In the genomic region with DNA sequence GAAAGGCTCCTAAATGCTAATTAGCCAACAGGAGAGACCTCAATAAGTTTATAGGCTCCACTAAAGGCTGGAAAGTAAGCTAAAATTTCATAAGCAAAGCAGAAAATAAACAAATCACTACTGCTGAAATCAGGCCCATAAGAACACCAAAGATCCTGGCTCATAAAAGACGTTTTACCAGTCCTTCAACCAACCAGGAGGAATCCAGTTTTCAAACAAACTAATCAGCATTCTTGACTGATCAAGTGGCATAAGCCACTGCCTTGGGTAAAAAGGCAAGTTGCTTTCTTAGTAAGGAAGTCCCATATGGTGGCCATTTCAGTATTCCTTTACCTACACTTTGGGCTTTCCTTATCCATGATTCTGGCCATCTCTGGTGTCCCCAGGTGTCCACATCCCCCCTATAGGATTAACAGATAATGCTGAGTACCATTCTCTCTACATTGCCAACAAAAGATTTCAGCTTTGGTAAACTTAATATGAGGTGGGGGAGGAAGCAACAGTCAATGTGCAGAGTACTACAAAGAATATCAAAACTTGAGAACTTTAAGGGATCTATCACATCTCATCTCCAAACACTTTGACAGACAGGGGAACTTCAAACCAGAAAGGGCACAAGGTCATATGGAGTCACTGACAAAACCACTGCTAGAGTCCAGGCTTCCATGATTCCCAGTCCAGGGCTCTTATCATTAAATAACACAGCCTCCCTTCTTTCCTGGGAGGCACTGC, we compare ENCODE assay signal across 8 cellular contexts. TPM values are rescaled to one million over a fixed set of nuclear protein-coding genes. Genes with fewer than 3 reads are reported as not detected.
DNase-seq lines count a peak whose midpoint lies in the region; ATAC-seq and TF ChIP-seq lines count a peak whose summit lies in the region.

No MANE protein-coding gene starts in this region.

- no peak overlapping the region for H2AFZ ChIP-seq in MM.1S (ENCODE audit: low read length)
- no peak overlapping the region for H2AFZ ChIP-seq in neural progenitor cell (replicated peaks)

- 56 to 67% methylated on average over 1 of the region's 1 CpG for WGBS in ectodermal cell, 2 experiments

- peaks cover 19% of the 10 kb centered on the region for H3K4me1 Mint-ChIP-seq in neural progenitor cell

- no peaks in the 10 kb centered on the region for H3K36me3 Mint-ChIP-seq in neural progenitor cell

- H3F3A ChIP-seq in MM.1S (ENCODE audit: insufficient read depth, low read length): peaks cover 17% of the 10 kb centered on the region
- H3F3A ChIP-seq in neural progenitor cell (ENCODE audit: low read depth): no peaks in the 10 kb centered on the region

- H3K36me3 ChIP-seq in BLaER1 treated with 17β-estradiol and CSF1 and Interleukin-3, amounts not matched to agents 10 nM and 100 nM: 0 out of 22 replicates have a peak, but pooled peaks cover 0 to under 1% (median 0%) of the 10 kb centered on the region in 11 experiments
- H3K36me3 ChIP-seq in MM.1S (replicated peaks; ENCODE audit: insufficient read depth, low read length) (no peaks in the 10 kb centered on the region), ectodermal cell (ENCODE audit: control insufficient read depth, insufficient read depth, low read length) (no peaks in the 10 kb centered on the region), neural progenitor cell (no peaks in the 10 kb centered on the region)

- TF ChIP-seq CTCF in MM.1S (IDR thresholded peaks at IDR 0.05; ENCODE audit: low read length) (no peak), neural progenitor cell (IDR thresholded peaks at IDR 0.05) (no peak)

- H3K4me2 ChIP-seq in BLaER1 treated with 17β-estradiol and CSF1 and Interleukin-3, amounts not matched to agents 10 nM and 100 nM: peak overlapping the region; percentile 93 to 100 (median 99)
- H3K4me2 ChIP-seq in MM.1S (ENCODE audit: low read depth, low read length): peak overlapping the region; percentile 72
- peak overlapping the region; percentile 89 for H3K4me2 ChIP-seq in neural progenitor cell

- H4K20me1 ChIP-seq in BLaER1 treated with 17β-estradiol and CSF1 and Interleukin-3, amounts not matched to agents 10 nM and 100 nM: peaks cover 8 to 34% (median 25%) of the 10 kb centered on the region in 11 experiments; a peak in 16 of 22 replicates
- H4K20me1 ChIP-seq in MM.1S (ENCODE audit: insufficient read depth, low read length) (no peaks in the 10 kb centered on the region), neural progenitor cell (ENCODE audit: low read depth) (no peaks in the 10 kb centered on the region)

- no peaks in the 10 kb centered on the region for H3K27me3 ChIP-seq in BLaER1 treated with 17β-estradiol and CSF1 and Interleukin-3, amounts not matched to agents 10 nM and 100 nM
- H3K27me3 ChIP-seq in MM.1S (replicated peaks; ENCODE audit: insufficient read depth, low read length) (no peaks in the 10 kb centered on the region), ectodermal cell (ENCODE audit: control insufficient read depth, insufficient read depth, low read length, poor library complexity, severe bottlenecking) (peaks cover 6% of the 10 kb centered on the region), neural progenitor cell (peaks cover 9% of the 10 kb centered on the region)

- H3K9ac ChIP-seq in BLaER1 treated with 17β-estradiol and CSF1 and Interleukin-3, amounts not matched to agents 10 nM and 100 nM: peak overlapping the region; percentile 79 to 89 (median 83); a peak in 20 of 22 replicates
- H3K9ac ChIP-seq in MM.1S (ENCODE audit: low read length) (peak overlapping the region; percentile 64; the same call in 1 of the 2 replicates), neural progenitor cell (no peak overlapping the region)

- ATAC-seq in HG02798 (IDR thresholded peaks at IDR 0.05; ENCODE audit: poor library complexity, unreplicated experiment) (no peak), HG03175 (IDR thresholded peaks at IDR 0.05; ENCODE audit: unreplicated experiment) (no peak)

- H3K27ac ChIP-seq in BLaER1 treated with 17β-estradiol and CSF1 and Interleukin-3, amounts not matched to agents 10 nM and 100 nM: peak overlapping the region in 2 of 11 experiments; percentile 83 to 85; a peak in 1 of 22 replicates
- H3K27ac ChIP-seq in MM.1S (ENCODE audit: low read length) (no peak overlapping the region), ectodermal cell (ENCODE audit: insufficient read depth, low read depth, low read length, poor library complexity, severe bottlenecking) (no peak overlapping the region), neural progenitor cell (no peak overlapping the region)

- H3K27me3 Mint-ChIP-seq in neural progenitor cell (ENCODE audit: insufficient read depth, low read depth): peaks cover 3% of the 10 kb centered on the region

- H3K4me1 ChIP-seq in BLaER1 treated with 17β-estradiol and CSF1 and Interleukin-3, amounts not matched to agents 10 nM and 100 nM: peaks cover 13 to 33% (median 20%) of the 10 kb centered on the region in 10 experiments
- H3K4me1 ChIP-seq in MM.1S (ENCODE audit: low read length): peaks cover 29% of the 10 kb centered on the region
- H3K4me1 ChIP-seq in ectodermal cell (ENCODE audit: control insufficient read depth, insufficient read depth, low read length): peaks cover 6% of the 10 kb centered on the region
- peaks cover 5% of the 10 kb centered on the region for H3K4me1 ChIP-seq in neural progenitor cell

- H3K79me2 ChIP-seq in MM.1S (ENCODE audit: low read length) (peaks cover 54% of the 10 kb centered on the region), neural progenitor cell (ENCODE audit: low read depth) (no peaks in the 10 kb centered on the region)

- H3K4me3 ChIP-seq in BLaER1 treated with 17β-estradiol and CSF1 and Interleukin-3, amounts not matched to agents 10 nM and 100 nM: peak overlapping the region; percentile 75 to 95 (median 84)
- peak overlapping the region; percentile 73 for H3K4me3 ChIP-seq in MM.1S (ENCODE audit: low read length)
- H3K4me3 ChIP-seq in ectodermal cell (ENCODE audit: insufficient read depth, low read depth, low read length): peak overlapping the region; percentile 51
- H3K4me3 ChIP-seq in neural progenitor cell: peak overlapping the region; percentile 77

- H3K9me3 Mint-ChIP-seq in neural progenitor cell: no peaks in the 10 kb centered on the region

- H3K9me2 ChIP-seq in MM.1S (replicated peaks; ENCODE audit: insufficient read depth, low read length): no peaks in the 10 kb centered on the region

- no peaks in the 10 kb centered on the region for H3K9me3 ChIP-seq in BLaER1 treated with 17β-estradiol and CSF1 and Interleukin-3, amounts not matched to agents 10 nM and 100 nM (replicated peaks in 1 of 11)
- H3K9me3 ChIP-seq in MM.1S (replicated peaks; ENCODE audit: insufficient read depth, low read length) (no peaks in the 10 kb centered on the region), ectodermal cell (ENCODE audit: control insufficient read depth, low read length) (no peaks in the 10 kb centered on the region), neural progenitor cell (ENCODE audit: low read depth) (no peaks in the 10 kb centered on the region)

- DNase-seq in MM.1S: no peak
- DNase-seq in neural progenitor cell (ENCODE audit: low spot score): no peak
- no peak for DNase-seq in NCI-H128 (lab: John Stamatoyannopoulos, UW; ENCODE audit: unreplicated experiment)
- no peak for DNase-seq in SW480 (ENCODE audit: low spot score)

- peak overlapping the region; percentile 81 for H3K4me3 Mint-ChIP-seq in neural progenitor cell

- H3K27ac Mint-ChIP-seq in neural progenitor cell: no peak overlapping the region

RNA-seq across cellular contexts. Expression of gene TOM1L2, which starts 1.3 kb away (rescaled TPM):
- 10.4 TPM for polyA plus RNA-seq in ectodermal cell (2013, experiment 1 of 4)
- 11.6 TPM for polyA plus RNA-seq in ectodermal cell (2013, experiment 2 of 4)
- polyA plus RNA-seq in ectodermal cell (2013, experiment 3 of 4): 10.7 TPM
- 10.6 TPM for polyA plus RNA-seq in ectodermal cell (2013, experiment 4 of 4)
- 4.3 and 6.5 TPM in 2 replicates for total RNA-seq in neural progenitor cell (ENCODE audit: low replicate concordance)

RNA-seq across cellular contexts. Expression of gene DRC3, which starts 1.8 kb away (rescaled TPM):
- polyA plus RNA-seq in ectodermal cell (2013, experiment 1 of 4): 2.6 TPM
- 2.7 TPM for polyA plus RNA-seq in ectodermal cell (2013, experiment 2 of 4)
- polyA plus RNA-seq in ectodermal cell (2013, experiment 3 of 4): 1.7 TPM
- 3.3 TPM for polyA plus RNA-seq in ectodermal cell (2013, experiment 4 of 4)
- 0.07 and 0.81 TPM in 2 replicates for total RNA-seq in neural progenitor cell (ENCODE audit: low replicate concordance)
